In genomic region chr16:11572301-11572995, GRCh38 we compare ENCODE assay signal across 10 cellular contexts. TPM values are rescaled to one million over a fixed set of nuclear protein-coding genes. Genes with fewer than 3 reads are reported as not detected.
DNase-seq lines count a peak whose midpoint lies in the region; ATAC-seq and TF ChIP-seq lines count a peak whose summit lies in the region.
"Had no signal": no experiment of that assay in that cellular context is flagged by ENCODE, and none has a peak within 500 bp of the region (broad histone marks: within the 10 kb centered on the region; RNA-seq: fewer than 3 reads in every experiment).

No MANE protein-coding gene starts in this region.

- H3K4me3 Mint-ChIP-seq in activated CD8-positive, alpha-beta memory T cell treated with anti-CD3 and anti-CD28 coated beads, Interleukin-2, amount 10 ng/mL, durations not matched to agents 7 days and 5 days: peak overlapping the region; percentile 28
- no peak overlapping the region for H3K4me3 Mint-ChIP-seq in activated CD4-positive, alpha-beta memory T cell treated with anti-CD3 and anti-CD28 coated beads for 36 hours
- peak overlapping the region; percentile 75 to 82 for H3K4me3 Mint-ChIP-seq in effector memory CD8-positive, alpha-beta T cell
- H3K4me3 Mint-ChIP-seq in stimulated activated naive CD8-positive, alpha-beta T cell treated with anti-CD3 and anti-CD28 coated beads, Interleukin-15, Interleukin-2, amounts not matched to agents 100 ng/mL and 50 ng/mL, for 24 hours: peak overlapping the region; percentile 30

- peak overlapping the region in 2 of 4 donors; percentile 34 to 46 for H3K27ac ChIP-seq in body of pancreas
- H3K27ac ChIP-seq: SJCRH30 had no signal

- peaks cover 16% of the 10 kb centered on the region for H3K4me1 ChIP-seq in body of pancreas
- H3K4me1 ChIP-seq: SJCRH30 had no signal

- intact Hi-C loops in activated CD4-positive, alpha-beta memory T cell treated with anti-CD3 and anti-CD28 coated beads for 36 hours (cut with micrococcal nuclease): no loop called here
- intact Hi-C loops in body of pancreas (cut with DNase I): no loop called here

- peak; percentile 40 for ATAC-seq in activated CD8-positive, alpha-beta memory T cell treated with anti-CD3 and anti-CD28 coated beads, Interleukin-2, amount 10 ng/mL, durations not matched to agents 7 days and 5 days
- peak; percentile 88 for ATAC-seq in effector memory CD8-positive, alpha-beta T cell (replicated peaks)
- ATAC-seq in body of pancreas (no peak), GM18511 (IDR thresholded peaks at IDR 0.05; ENCODE audit: unreplicated experiment) (no peak)

- peak overlapping the region; percentile 61 for H3K27ac Mint-ChIP-seq in activated CD8-positive, alpha-beta memory T cell treated with anti-CD3 and anti-CD28 coated beads, Interleukin-2, amount 10 ng/mL, durations not matched to agents 7 days and 5 days
- H3K27ac Mint-ChIP-seq in activated CD4-positive, alpha-beta memory T cell treated with anti-CD3 and anti-CD28 coated beads for 36 hours: peak overlapping the region; percentile 83
- peak overlapping the region; percentile 96 to 98 for H3K27ac Mint-ChIP-seq in effector memory CD8-positive, alpha-beta T cell
- peak overlapping the region; percentile 79 for H3K27ac Mint-ChIP-seq in stimulated activated naive CD8-positive, alpha-beta T cell treated with anti-CD3 and anti-CD28 coated beads, Interleukin-15, Interleukin-2, amounts not matched to agents 100 ng/mL and 50 ng/mL, for 24 hours

- TF ChIP-seq CTCF in body of pancreas (IDR thresholded peaks at IDR 0.05): no peak

- H3K4me3 ChIP-seq in body of pancreas: no peak overlapping the region
- H3K4me3 ChIP-seq: SJCRH30 had no signal

- H3K9me3 Mint-ChIP-seq in activated CD8-positive, alpha-beta memory T cell treated with anti-CD3 and anti-CD28 coated beads, Interleukin-2, amount 10 ng/mL, durations not matched to agents 7 days and 5 days (ENCODE audit: low read depth): no peaks in the 10 kb centered on the region
- H3K9me3 Mint-ChIP-seq in activated CD4-positive, alpha-beta memory T cell treated with anti-CD3 and anti-CD28 coated beads for 36 hours: no peaks in the 10 kb centered on the region
- H3K9me3 Mint-ChIP-seq in effector memory CD8-positive, alpha-beta T cell: no peaks in the 10 kb centered on the region
- H3K9me3 Mint-ChIP-seq in stimulated activated naive CD8-positive, alpha-beta T cell treated with anti-CD3 and anti-CD28 coated beads, Interleukin-15, Interleukin-2, amounts not matched to agents 100 ng/mL and 50 ng/mL, for 24 hours: no peaks in the 10 kb centered on the region

- peak; percentile 70 for DNase-seq in activated CD8-positive, alpha-beta memory T cell treated with anti-CD3 and anti-CD28 coated beads, Interleukin-2, amount 10 ng/mL, durations not matched to agents 7 days and 5 days
- no peak for DNase-seq in activated CD8-positive, alpha-beta memory T cell treated with anti-CD3 and anti-CD28 coated beads, Interleukin-2, amount 50 U/mL, for 48 hours
- DNase-seq in activated CD4-positive, alpha-beta memory T cell treated with anti-CD3 and anti-CD28 coated beads for 36 hours: peak; percentile 65
- peak; percentile 68 to 75 (median 73) for DNase-seq in effector memory CD8-positive, alpha-beta T cell
- DNase-seq in NCI-H748 treated with DMSO at 0.1 percent for 48 hours (lab: John Stamatoyannopoulos, UW) (no peak), body of pancreas (no peak)
- DNase-seq: NCI-H1436, SJCRH30 had no signal

- CTCF ChIA-PET in activated CD8-positive, alpha-beta memory T cell treated with anti-CD3 and anti-CD28 coated beads, Interleukin-2, amount 10 ng/mL, durations not matched to agents 7 days and 5 days (lab: Charles Lee): interaction anchor here (1.6 kb wide), 1 partner anchor 9 kb away, joined by 5 read pairs; no protein-coding TSS in a partner anchor
- CTCF ChIA-PET in activated CD4-positive, alpha-beta memory T cell treated with anti-CD3 and anti-CD28 coated beads for 36 hours (lab: Charles Lee): interaction anchor here (0.7 to 1.1 kb wide), 2 partner anchors 201 to 231 kb away, joined by 3 read pairs; no protein-coding TSS in a partner anchor

- no peaks in the 10 kb centered on the region for H3K27me3 Mint-ChIP-seq in activated CD8-positive, alpha-beta memory T cell treated with anti-CD3 and anti-CD28 coated beads, Interleukin-2, amount 10 ng/mL, durations not matched to agents 7 days and 5 days
- H3K27me3 Mint-ChIP-seq in activated CD4-positive, alpha-beta memory T cell treated with anti-CD3 and anti-CD28 coated beads for 36 hours: no peaks in the 10 kb centered on the region
- no peaks in the 10 kb centered on the region for H3K27me3 Mint-ChIP-seq in effector memory CD8-positive, alpha-beta T cell
- H3K27me3 Mint-ChIP-seq in stimulated activated naive CD8-positive, alpha-beta T cell treated with anti-CD3 and anti-CD28 coated beads, Interleukin-15, Interleukin-2, amounts not matched to agents 100 ng/mL and 50 ng/mL, for 24 hours: no peaks in the 10 kb centered on the region

- H3K36me3 Mint-ChIP-seq in activated CD8-positive, alpha-beta memory T cell treated with anti-CD3 and anti-CD28 coated beads, Interleukin-2, amount 10 ng/mL, durations not matched to agents 7 days and 5 days: peaks cover 33% of the 10 kb centered on the region
- peaks cover 26% of the 10 kb centered on the region for H3K36me3 Mint-ChIP-seq in activated CD4-positive, alpha-beta memory T cell treated with anti-CD3 and anti-CD28 coated beads for 36 hours
- H3K36me3 Mint-ChIP-seq in effector memory CD8-positive, alpha-beta T cell (ENCODE audit: insufficient read depth): peaks cover 86% of the 10 kb centered on the region
- H3K36me3 Mint-ChIP-seq in stimulated activated naive CD8-positive, alpha-beta T cell treated with anti-CD3 and anti-CD28 coated beads, Interleukin-15, Interleukin-2, amounts not matched to agents 100 ng/mL and 50 ng/mL, for 24 hours (ENCODE audit: low read depth): peaks cover 45% of the 10 kb centered on the region

- H3K4me1 Mint-ChIP-seq in activated CD8-positive, alpha-beta memory T cell treated with anti-CD3 and anti-CD28 coated beads, Interleukin-2, amount 10 ng/mL, durations not matched to agents 7 days and 5 days: peaks cover 50% of the 10 kb centered on the region
- H3K4me1 Mint-ChIP-seq in activated CD4-positive, alpha-beta memory T cell treated with anti-CD3 and anti-CD28 coated beads for 36 hours (ENCODE audit: low read depth): peaks cover 62% of the 10 kb centered on the region
- peaks cover 53 to 60% of the 10 kb centered on the region in 2 donors for H3K4me1 Mint-ChIP-seq in effector memory CD8-positive, alpha-beta T cell (ENCODE audit: low read depth in 2 of 2)
- H3K4me1 Mint-ChIP-seq in stimulated activated naive CD8-positive, alpha-beta T cell treated with anti-CD3 and anti-CD28 coated beads, Interleukin-15, Interleukin-2, amounts not matched to agents 100 ng/mL and 50 ng/mL, for 24 hours (ENCODE audit: low read depth): peaks cover 85% of the 10 kb centered on the region

- H3K36me3 ChIP-seq in body of pancreas (replicated peaks in 1 of 2; ENCODE audit: insufficient read depth in 1 of 2, low read depth in 2 of 2): no peaks in the 10 kb centered on the region
- H3K36me3 ChIP-seq: SJCRH30 had no signal

- no peaks in the 10 kb centered on the region for H3K9me3 ChIP-seq in body of pancreas
- H3K9me3 ChIP-seq: SJCRH30 had no signal

- WGBS in body of pancreas, 2 donors: 44 to 48% methylated on average over 16 to 17 of the region's 17 CpGs

- TF ChIP-seq POLR2A in body of pancreas (IDR thresholded peaks at IDR 0.05): no peak

- POLR2A ChIA-PET in activated CD4-positive, alpha-beta memory T cell treated with anti-CD3 and anti-CD28 coated beads for 36 hours (lab: Charles Lee): interaction anchor here (0.6 kb wide), 1 partner anchor 46 kb away, joined by 6 read pairs; no protein-coding TSS in a partner anchor

- no peaks in the 10 kb centered on the region for H3K27me3 ChIP-seq in body of pancreas
- H3K27me3 ChIP-seq: SJCRH30 had no signal

RNA-seq across cellular contexts. Expression of gene LITAF, which starts 14.3 kb away (rescaled TPM):
- total RNA-seq in activated CD8-positive, alpha-beta memory T cell treated with anti-CD3 and anti-CD28 coated beads, Interleukin-2, amount 10 ng/mL, durations not matched to agents 7 days and 5 days: 100 to 1,000 TPM in 1 of 2 experiments, 10 to 100 TPM in 1; 91.4 to 155 TPM
- 100 to 1,000 TPM; 130 to 134 TPM for total RNA-seq in activated CD4-positive, alpha-beta memory T cell treated with anti-CD3 and anti-CD28 coated beads for 36 hours
- 10 to 100 TPM; 24.9 to 25.7 TPM for total RNA-seq in body of pancreas

Comparison
In these comparisons a context has a peak if more than half of its experiments do, and no peak if none do; other contexts are left out.
1. DNase-seq: peak in activated CD8-positive, alpha-beta memory T cell treated with anti-CD3 and anti-CD28 coated beads, Interleukin-2, amount 10 ng/mL, durations not matched to agents 7 days and 5 days (single experiment), activated CD4-positive, alpha-beta memory T cell treated with anti-CD3 and anti-CD28 coated beads for 36 hours (single experiment) and effector memory CD8-positive, alpha-beta T cell (3 of 3); none in activated CD8-positive, alpha-beta memory T cell treated with anti-CD3 and anti-CD28 coated beads, Interleukin-2, amount 50 U/mL, for 48 hours (single experiment), NCI-H748 treated with DMSO at 0.1 percent for 48 hours (single experiment) and body of pancreas (0 of 4).
2. ATAC-seq: peak in activated CD8-positive, alpha-beta memory T cell treated with anti-CD3 and anti-CD28 coated beads, Interleukin-2, amount 10 ng/mL, durations not matched to agents 7 days and 5 days (single experiment) and effector memory CD8-positive, alpha-beta T cell (single experiment); none in body of pancreas (single experiment) and GM18511 (single experiment).
3. Peak in every context shown above with its lines, with median percentiles within 50 percentile points of each other: H3K27ac Mint-ChIP-seq.